ENCODE assay signal across 1 cellular context in genomic region chr5:154285661-154286408, GRCh38.
TF ChIP-seq lines count a peak whose summit lies in the region.

No MANE protein-coding gene starts in this region.

TF ChIP-seq in GM12878, 131 proteins besides CTCF, POLR2A, EP300 and RAD21 (continued from another document):
- no peak for TF ChIP-seq CHD1 (IDR thresholded peaks at IDR 0.05; ENCODE audit: low read depth, low read length)
- TF ChIP-seq TBL1XR1 (IDR thresholded peaks at IDR 0.05; ENCODE audit: low read depth, low read length) = no peak
- no peak for TF ChIP-seq SPI1 (IDR thresholded peaks at IDR 0.05; ENCODE audit: borderline replicate concordance, insufficient read depth, low read depth, low read length)
- TF ChIP-seq BCLAF1 (IDR thresholded peaks at IDR 0.05) = no peak
- no peak for TF ChIP-seq HDGF (IDR thresholded peaks at IDR 0.05)
- no peak for TF ChIP-seq MLLT1 (IDR thresholded peaks at IDR 0.05)
- no peak for TF ChIP-seq CEBPB (IDR thresholded peaks at IDR 0.05; ENCODE audit: borderline replicate concordance in 1 of 2, low read depth in 2 of 2, low read length in 2 of 2)
- no peak for TF ChIP-seq ZZZ3 (IDR thresholded peaks at IDR 0.05; ENCODE audit: control insufficient read depth, insufficient read length, low read depth)
- no peak for TF ChIP-seq ZNF687 (IDR thresholded peaks at IDR 0.05)
- no peak for TF ChIP-seq NFIC (IDR thresholded peaks at IDR 0.05; ENCODE audit: low read depth, low read length)
- TF ChIP-seq BCL11A (IDR thresholded peaks at IDR 0.05; ENCODE audit: low read depth, low read length) = no peak
- TF ChIP-seq FOS (IDR thresholded peaks at IDR 0.05; ENCODE audit: borderline replicate concordance, extremely low read depth, insufficient read length) = no peak
- no peak for TF ChIP-seq MEF2A (IDR thresholded peaks at IDR 0.05; ENCODE audit: insufficient read depth, low read depth, low read length)
